1 cellular context compared by ENCODE assay signal in genomic region chr10:124511205-124512039, GRCh38.
TF ChIP-seq lines count a peak whose summit lies in the region.

No MANE protein-coding gene starts in this region.

TF ChIP-seq in HCT116, 20 proteins besides CTCF, POLR2A, EP300 and RAD21 (continued from another document):
- TF ChIP-seq EZH2phosphoT487 (IDR thresholded peaks at IDR 0.05; ENCODE audit: borderline replicate concordance) (no peak), ELF1 (IDR thresholded peaks at IDR 0.05; ENCODE audit: borderline replicate concordance, low read depth) (no peak), ZNF274 (IDR thresholded peaks at IDR 0.05; ENCODE audit: low read depth, low read length) (no peak), CBX3 (IDR thresholded peaks at IDR 0.05; ENCODE audit: low read depth) (no peak), SIN3A (IDR thresholded peaks at IDR 0.05; ENCODE audit: low read depth) (no peak), TCF7L2 (IDR thresholded peaks at IDR 0.05; ENCODE audit: borderline replicate concordance, extremely low read depth, insufficient read depth, insufficient read length) (no peak), CEBPB (IDR thresholded peaks at IDR 0.05; ENCODE audit: low read depth) (no peak), EGR1 (IDR thresholded peaks at IDR 0.05; ENCODE audit: low read depth) (no peak), SRF (IDR thresholded peaks at IDR 0.05; ENCODE audit: low read depth) (no peak), REST (IDR thresholded peaks at IDR 0.05; ENCODE audit: low read depth) (no peak), YY1 (IDR thresholded peaks at IDR 0.05; ENCODE audit: extremely low read depth, insufficient replicate concordance, low read depth, low read length) (no peak), ZFX (IDR thresholded peaks at IDR 0.05) (no peak)
TF ChIP-seq in HCT116: peak in this region for 0.
